ENCODE assay signal across 1 cellular context in genomic region chr15:46865155-46865554, GRCh38.
TF ChIP-seq lines count a peak whose summit lies in the region.

No MANE protein-coding gene starts in this region.

TF ChIP-seq in H1, 55 proteins besides CTCF, POLR2A, EP300 and RAD21:
- no peak for TF ChIP-seq ATF2 (IDR thresholded peaks at IDR 0.05; ENCODE audit: low read length)
- no peak for TF ChIP-seq HDAC2 (IDR thresholded peaks at IDR 0.05; ENCODE audit: borderline replicate concordance in 1 of 2, low read depth in 2 of 2, low read length in 2 of 2)
- TF ChIP-seq SRF (IDR thresholded peaks at IDR 0.05; ENCODE audit: low read depth, low read length) = no peak
- TF ChIP-seq HDAC6 (IDR thresholded peaks at IDR 0.05; ENCODE audit: low read depth, low read length) = no peak
